Comparison of ENCODE assay signal across 20 cellular contexts in genomic region chr13:29893438-29893837, GRCh38. TPM values are rescaled to one million over a fixed set of nuclear protein-coding genes. Genes with fewer than 3 reads are reported as not detected.
DNase-seq lines count a peak whose midpoint lies in the region; ATAC-seq, FAIRE-seq and TF ChIP-seq lines count a peak whose summit lies in the region.
"Had no signal": no experiment of that assay in that cellular context is flagged by ENCODE, and none has a peak within 500 bp of the region (broad histone marks: within the 10 kb centered on the region; RNA-seq: fewer than 3 reads in every experiment).

No MANE protein-coding gene starts in this region.

- TF ChIP-seq CTCF in heart left ventricle (IDR thresholded peaks at IDR 0.05) = no peak

- TF ChIP-seq POLR2A in erythroblast (IDR thresholded peaks at IDR 0.05; ENCODE audit: low read length) (no peak), heart left ventricle (IDR thresholded peaks at IDR 0.05) (no peak)

- DNase-seq in EL (peak; percentile 25), HT-29 (ENCODE audit: low spot score) (peak; percentile 19), erythroblast (lab: John Stamatoyannopoulos, UW) (peak; percentile 5 to 67), heart left ventricle (no peak), NCI-H187 treated with DMSO at 0.1 percent for 48 hours (lab: John Stamatoyannopoulos, UW) (no peak)
- DNase-seq: BE2C, DND-41, NCI-H1092 treated with DMSO at 0.1 percent for 48 hours, NCI-H1436 treated with DMSO at 0.1 percent for 48 hours, NCI-H2029, NCI-H226, NCI-H510A treated with DMSO at 0.1 percent for 48 hours, NCI-H748 treated with DMSO at 0.1 percent for 48 hours had no signal

- no peaks in the 10 kb centered on the region for H3K4me1 ChIP-seq in heart left ventricle
- H3K4me1 ChIP-seq: A549 had no signal

- no peak overlapping the region for H3K4me3 ChIP-seq in heart left ventricle
- H3K4me3 ChIP-seq: A549 had no signal

- H3K36me3 ChIP-seq in heart left ventricle = no peaks in the 10 kb centered on the region
- H3K36me3 ChIP-seq: BE2C had no signal

- intact Hi-C loops in heart left ventricle (cut with DNase I) = no loop called here

- no peak overlapping the region for H3K27ac ChIP-seq in heart left ventricle
- H3K27ac ChIP-seq: A549, KMS-11 had no signal

- peak; percentile 70 for FAIRE-seq in islet of Langerhans (lab: Jason Lieb, UNC)
- FAIRE-seq: A549, GM18507, GM19239 had no signal

- H3K27me3 ChIP-seq in heart left ventricle = no peaks in the 10 kb centered on the region
- H3K27me3 ChIP-seq: BE2C had no signal

- ATAC-seq in heart left ventricle (no peak), GM21390 (IDR thresholded peaks at IDR 0.05; ENCODE audit: unreplicated experiment) (no peak)
- ATAC-seq: A549, Panc1 had no signal

- H3K9me3 ChIP-seq in heart left ventricle = no peaks in the 10 kb centered on the region
- H3K9me3 ChIP-seq: A549, BE2C had no signal

RNA-seq across cellular contexts. Expression of gene UBL3, which starts 43.0 kb away (rescaled TPM):
- total RNA-seq in HT-29 (2014; rRNA removed; shearing (Covaris generic)) = 19.8 and 21.8 TPM in 2 replicates
- 10 to 100 TPM; 19.0 to 27.7 (median 21.2) TPM for total RNA-seq in heart left ventricle
- polyA plus RNA-seq in heart left ventricle = 10 to 100 TPM in 1 of 2 donors, 1 to 10 TPM in 1; 9.1 to 19.4 TPM

Comparison
In these comparisons a context has a peak if more than half of its experiments do, and no peak if none do; other contexts are left out.
1. DNase-seq: peak in EL (single experiment), HT-29 (single experiment) and erythroblast (2 of 2); none in heart left ventricle (0 of 5) and NCI-H187 treated with DMSO at 0.1 percent for 48 hours (single experiment).